ENCODE assay signal across 1 cellular context in the genomic region with DNA sequence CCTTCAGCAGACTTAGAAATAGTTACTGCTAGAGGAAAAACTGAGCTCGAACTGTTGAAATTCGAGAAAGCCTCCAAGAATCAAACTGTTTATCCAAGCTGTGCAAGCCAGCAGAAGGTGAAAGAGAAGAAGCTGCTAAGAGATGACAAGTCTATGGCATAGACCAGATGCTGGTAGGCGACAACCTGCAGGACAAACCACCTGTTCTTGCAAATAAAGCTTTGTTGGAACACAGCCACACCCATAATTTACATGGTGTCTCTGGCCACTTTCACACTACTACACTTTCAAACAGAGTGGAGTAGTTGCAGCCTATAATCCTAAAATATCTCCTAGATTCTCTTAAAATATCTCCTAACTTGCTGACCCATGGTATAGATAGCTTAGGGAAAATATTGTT.
TF ChIP-seq lines count a peak whose summit lies in the region.

No MANE protein-coding gene starts in this region.

TF ChIP-seq in K562, 482 proteins besides CTCF, POLR2A, EP300 and RAD21 (continued from another document):
- peak; percentile 69 for TF ChIP-seq ZBTB40 (IDR thresholded peaks at IDR 0.05)
- TF ChIP-seq ZBTB40 (CRISPR knock-in tag; IDR thresholded peaks at IDR 0.05): no peak
